1 cellular context compared by ENCODE assay signal in the genomic region with DNA sequence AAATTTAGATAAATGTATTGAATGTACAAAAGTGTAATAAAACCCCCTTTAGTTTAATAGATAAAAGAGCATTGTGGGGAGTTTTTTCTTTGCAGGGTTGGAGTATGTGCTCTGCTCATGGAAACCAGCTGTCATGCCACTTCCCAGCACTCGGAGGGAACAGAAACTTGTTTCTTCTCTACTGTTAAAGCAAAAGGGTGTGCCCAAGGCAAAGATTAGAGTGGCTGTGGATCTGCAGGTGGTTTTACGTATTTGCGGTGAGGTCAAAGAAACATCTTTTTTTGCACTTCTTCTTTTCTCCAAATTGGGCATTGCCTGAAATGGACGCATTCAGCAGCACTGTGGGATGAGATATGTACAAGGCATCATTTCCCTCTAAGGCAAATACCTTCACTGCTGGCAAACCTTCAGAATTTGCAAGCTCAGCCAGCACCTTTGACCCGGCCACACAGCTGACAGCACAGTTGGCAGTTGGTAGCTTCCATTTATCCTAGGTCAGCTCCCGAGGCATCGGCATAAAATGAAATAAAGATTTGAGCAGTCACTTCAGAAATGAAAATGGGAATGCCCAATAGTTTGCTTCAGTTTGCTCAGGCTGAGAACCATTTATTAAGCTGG.
TF ChIP-seq lines count a peak whose summit lies in the region.

No MANE protein-coding gene starts in this region.

TF ChIP-seq in IMR-90, 13 proteins besides CTCF, POLR2A, EP300 and RAD21 (continued from another document):
- TF ChIP-seq MXI1 (IDR thresholded peaks at IDR 0.05; ENCODE audit: borderline replicate concordance, low read depth, low read length), result no peak
- TF ChIP-seq CEBPB (IDR thresholded peaks at IDR 0.05; ENCODE audit: low read depth, low read length), result no peak
- TF ChIP-seq, protein P1, sequence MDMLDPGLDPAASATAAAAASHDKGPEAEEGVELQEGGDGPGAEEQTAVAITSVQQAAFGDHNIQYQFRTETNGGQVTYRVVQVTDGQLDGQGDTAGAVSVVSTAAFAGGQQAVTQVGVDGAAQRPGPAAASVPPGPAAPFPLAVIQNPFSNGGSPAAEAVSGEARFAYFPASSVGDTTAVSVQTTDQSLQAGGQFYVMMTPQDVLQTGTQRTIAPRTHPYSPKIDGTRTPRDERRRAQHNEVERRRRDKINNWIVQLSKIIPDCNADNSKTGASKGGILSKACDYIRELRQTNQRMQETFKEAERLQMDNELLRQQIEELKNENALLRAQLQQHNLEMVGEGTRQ (IDR thresholded peaks at IDR 0.05; ENCODE audit: low read depth, low read length), result no peak
- TF ChIP-seq MAZ (IDR thresholded peaks at IDR 0.05; ENCODE audit: borderline replicate concordance, low read depth, low read length), result no peak
- no peak for TF ChIP-seq FOS (IDR thresholded peaks at IDR 0.05; ENCODE audit: low read depth, low read length)
- TF ChIP-seq MAFK (IDR thresholded peaks at IDR 0.05; ENCODE audit: low read depth, low read length), result no peak
- TF ChIP-seq, protein P2, sequence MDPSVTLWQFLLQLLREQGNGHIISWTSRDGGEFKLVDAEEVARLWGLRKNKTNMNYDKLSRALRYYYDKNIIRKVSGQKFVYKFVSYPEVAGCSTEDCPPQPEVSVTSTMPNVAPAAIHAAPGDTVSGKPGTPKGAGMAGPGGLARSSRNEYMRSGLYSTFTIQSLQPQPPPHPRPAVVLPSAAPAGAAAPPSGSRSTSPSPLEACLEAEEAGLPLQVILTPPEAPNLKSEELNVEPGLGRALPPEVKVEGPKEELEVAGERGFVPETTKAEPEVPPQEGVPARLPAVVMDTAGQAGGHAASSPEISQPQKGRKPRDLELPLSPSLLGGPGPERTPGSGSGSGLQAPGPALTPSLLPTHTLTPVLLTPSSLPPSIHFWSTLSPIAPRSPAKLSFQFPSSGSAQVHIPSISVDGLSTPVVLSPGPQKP (IDR thresholded peaks at IDR 0.05; ENCODE audit: borderline replicate concordance, low read depth, low read length), result no peak
- TF ChIP-seq SMC3 (IDR thresholded peaks at IDR 0.05; ENCODE audit: low read depth, low read length), result no peak
- TF ChIP-seq BHLHE40 (IDR thresholded peaks at IDR 0.05; ENCODE audit: low read depth, low read length), result no peak
- no peak for TF ChIP-seq CHD1 (IDR thresholded peaks at IDR 0.05; ENCODE audit: low read depth, low read length)
